Comparison of ENCODE assay signal across 8 cellular contexts in genomic region chr2:74502147-74502719, GRCh38. TPM values are rescaled to one million over a fixed set of nuclear protein-coding genes. Genes with fewer than 3 reads are reported as not detected.
DNase-seq lines count a peak whose midpoint lies in the region; ATAC-seq, FAIRE-seq and TF ChIP-seq lines count a peak whose summit lies in the region.

No MANE protein-coding gene starts in this region.

- peak; percentile 42 to 63 (median 50) for ATAC-seq in pancreas
- ATAC-seq in HG03108 (IDR thresholded peaks at IDR 0.05; ENCODE audit: unreplicated experiment), result no peak
- no peak for ATAC-seq in GM18858 (IDR thresholded peaks at IDR 0.05; ENCODE audit: unreplicated experiment)
- no peak for ATAC-seq in GM19463 (IDR thresholded peaks at IDR 0.05; ENCODE audit: unreplicated experiment)
- ATAC-seq in GM21515 (IDR thresholded peaks at IDR 0.05; ENCODE audit: unreplicated experiment), result no peak

- intact Hi-C loops in pancreas (cut with DNase I), result no loop called here

- H3K9me3 ChIP-seq in Peyer's patch, result no peaks in the 10 kb centered on the region
- H3K9me3 ChIP-seq in pancreas, result no peaks in the 10 kb centered on the region

- H3K27ac ChIP-seq in Peyer's patch (peak overlapping the region; percentile 67 to 94 (median 91)), pancreas (peak overlapping the region; percentile 23 to 74 (median 48))

- H3K4me1 ChIP-seq in Peyer's patch, result peaks cover 3 to 79% (median 29%) of the 10 kb centered on the region in 4 donors
- peaks cover 11 to 33% (median 12%) of the 10 kb centered on the region in 3 donors for H3K4me1 ChIP-seq in pancreas

- WGBS in pancreas, 2 donors, result 10 to 13% methylated on average over 32 of the region's 32 CpGs

- H3K4me3 ChIP-seq in Peyer's patch, result peak overlapping the region; percentile 37 to 85 (median 54)
- H3K4me3 ChIP-seq in fibroblast of pulmonary artery (replicated peaks; ENCODE audit: low read depth, low read length), result peak overlapping the region; percentile 62
- peak overlapping the region; percentile 38 to 75 (median 52) for H3K4me3 ChIP-seq in pancreas

- FAIRE-seq in pancreas (lab: Jason Lieb, UNC), result no peak

- peak; percentile 66 to 69 for TF ChIP-seq POLR2A in Peyer's patch (IDR thresholded peaks at IDR 0.05)

- no peak for TF ChIP-seq CTCF in Peyer's patch (IDR thresholded peaks at IDR 0.05)
- TF ChIP-seq CTCF in fibroblast of pulmonary artery (IDR thresholded peaks at IDR 0.05; ENCODE audit: low read length, missing control alignments), result no peak
- no peak for TF ChIP-seq CTCF in pancreas (IDR thresholded peaks at IDR 0.05)

- H3K36me3 ChIP-seq in Peyer's patch (peaks cover 0 to 13% (median 0%) of the 10 kb centered on the region in 3 donors), pancreas (no peaks in the 10 kb centered on the region)

- H3K27me3 ChIP-seq in Peyer's patch (no peaks in the 10 kb centered on the region), pancreas (peaks cover 0 to 6% (median 0%) of the 10 kb centered on the region in 4 donors)

- DNase-seq in DMS53 (lab: John Stamatoyannopoulos, UW) (peak; percentile 68), Peyer's patch (peak in 2 of 3 donors; percentile 83 to 85), fibroblast of pulmonary artery (ENCODE audit: low read depth) (no peak), pancreas (peak in 3 of 6 donors; percentile 37 to 54 (median 47))

RNA-seq across cellular contexts. Expression of gene LBX2, which starts 2.8 kb away (rescaled TPM):
- 1 to 10 TPM in 3 of 4 donors, not detected in 1; 2.8 to 6.9 (median 6.8) TPM for total RNA-seq in Peyer's patch
- 1 to 10 TPM in 3 of 6 donors, under 1 TPM in 3; 0.21 to 2.3 (median 0.85) TPM for total RNA-seq in pancreas
- 1 to 10 TPM; 1.3 TPM for polyA plus RNA-seq in pancreas

RNA-seq across cellular contexts. Expression of gene PCGF1, which starts 5.3 kb away (rescaled TPM):
- total RNA-seq in Peyer's patch (10 to 100 TPM; 14.0 to 18.9 (median 16.2) TPM), pancreas (10 to 100 TPM in 4 of 6 donors, 1 to 10 TPM in 2; 8.8 to 14.9 (median 11.0) TPM)
- polyA plus RNA-seq in pancreas, result 10 to 100 TPM; 14.2 to 16.4 TPM

RNA-seq across cellular contexts. Expression of gene TLX2, which starts 12.0 kb away (rescaled TPM):
- total RNA-seq in Peyer's patch (1 to 10 TPM in 2 of 4 donors, under 1 TPM in 1, not detected in 1; 0.53 to 1.7 (median 1.7) TPM), pancreas (not detected)
- under 1 TPM in 1 of 2 donors, not detected in 1; 0.12 TPM for polyA plus RNA-seq in pancreas

RNA-seq across cellular contexts. Expression of gene TTC31, which starts 19.4 kb away (rescaled TPM):
- total RNA-seq in Peyer's patch (10 to 100 TPM; 42.9 to 79.5 (median 65.2) TPM), pancreas (10 to 100 TPM; 10.1 to 17.2 (median 11.3) TPM)
- 10 to 100 TPM; 18.1 to 21.2 TPM for polyA plus RNA-seq in pancreas

RNA-seq across cellular contexts. Expression of gene CCDC142, which starts 19.4 kb away (rescaled TPM):
- total RNA-seq in Peyer's patch, result 100 to 1,000 TPM in 1 of 4 donors, 10 to 100 TPM in 3; 60.6 to 132 (median 94.7) TPM
- total RNA-seq in pancreas, result 10 to 100 TPM in 1 of 6 donors, 1 to 10 TPM in 5; 4.9 to 11.6 (median 5.7) TPM
- polyA plus RNA-seq in pancreas, result 10 to 100 TPM in 1 of 2 donors, 1 to 10 TPM in 1; 5.7 to 14.0 TPM

Comparison
In these comparisons a context has a peak if more than half of its experiments do, and no peak if none do; other contexts are left out.
1. ATAC-seq: peak in pancreas (4 of 4); none in HG03108 (single experiment), GM18858 (single experiment), GM19463 (single experiment) and GM21515 (single experiment).
2. Peak in every context shown above with its lines, with median percentiles within 50 percentile points of each other: H3K4me3 ChIP-seq.